8 cellular contexts compared by ENCODE assay signal in genomic region chr17:77451271-77451893, GRCh38.
A peak's percentile ranks its signal among the peaks of the same experiment; 100 is the strongest.
DNase-seq lines count a peak whose midpoint lies in the region; ATAC-seq and TF ChIP-seq lines count a peak whose summit lies in the region.

No MANE protein-coding gene starts in this region.

- DNase-seq in activated T-cell treated with anti-CD3 and anti-CD28 coated beads for 1 hour (ENCODE audit: low read depth) (peak; percentile 57), activated T-cell treated with anti-CD3 and anti-CD28 coated beads for 4 hours (no peak), NCI-H2171 (lab: John Stamatoyannopoulos, UW) (peak; percentile 58), epithelial cell of esophagus (ENCODE audit: low read depth) (peak; percentile 47), midbrain (lab: John Stamatoyannopoulos, UW) (peak; percentile 91), superior temporal gyrus (ENCODE audit: extremely low spot score) (peak; percentile 90)
- peak; percentile 66 for DNase-seq in activated CD8-positive, alpha-beta memory T cell treated with anti-CD3 and anti-CD28 coated beads, Interleukin-2, amount 50 U/mL, for 4 hours

- peak overlapping the region; percentile 56 for H3K4me3 ChIP-seq in epithelial cell of esophagus (ENCODE audit: low read length)

- no peak for ATAC-seq in GM18870 (IDR thresholded peaks at IDR 0.05; ENCODE audit: unreplicated experiment)

- TF ChIP-seq CTCF in epithelial cell of esophagus (IDR thresholded peaks at IDR 0.05; ENCODE audit: insufficient read depth, low read depth, low read length, missing control alignments): no peak
